11 cellular contexts compared by ENCODE assay signal in the genomic region with DNA sequence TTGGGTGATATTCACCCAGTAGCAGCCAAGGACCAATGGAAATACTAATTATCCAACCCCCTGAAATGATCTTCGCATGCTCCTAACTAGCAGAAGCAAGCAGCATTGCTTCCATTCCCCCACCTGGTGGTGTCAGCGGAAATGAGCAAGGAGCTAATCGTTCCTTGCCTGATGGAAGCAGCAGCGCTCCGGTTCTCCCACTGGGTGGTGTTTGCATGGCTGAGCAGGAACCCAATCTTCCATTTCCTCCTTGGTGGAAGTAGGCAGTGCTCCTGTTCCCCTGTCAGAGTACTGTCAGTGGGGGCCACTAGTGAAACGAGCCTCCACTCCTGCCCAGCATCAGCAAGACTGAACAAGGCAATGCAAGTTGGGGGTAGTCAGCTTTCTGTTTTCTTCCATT.
DNase-seq lines count a peak whose midpoint lies in the region; ATAC-seq and TF ChIP-seq lines count a peak whose summit lies in the region.
"Had no signal": no experiment of that assay in that cellular context is flagged by ENCODE, and none has a peak within 500 bp of the region (broad histone marks: within the 10 kb centered on the region; RNA-seq: fewer than 3 reads in every experiment).

No MANE protein-coding gene starts in this region.

- ATAC-seq in GM18505 (IDR thresholded peaks at IDR 0.05; ENCODE audit: unreplicated experiment) (no peak), GM19397 (IDR thresholded peaks at IDR 0.05; ENCODE audit: unreplicated experiment) (no peak)

- H3K36me3 ChIP-seq in H7 (replicated peaks; ENCODE audit: control insufficient read depth, insufficient read depth, low read length) (no peaks in the 10 kb centered on the region), kidney epithelial cell (ENCODE audit: control insufficient read depth, insufficient read depth, low read length) (no peaks in the 10 kb centered on the region)
- H3K36me3 ChIP-seq: suprapubic skin had no signal

- H3K27me3 ChIP-seq in H7 (ENCODE audit: control insufficient read depth, insufficient read depth, low read length), result no peaks in the 10 kb centered on the region
- H3K27me3 ChIP-seq in kidney epithelial cell (ENCODE audit: control insufficient read depth, insufficient read depth, low read length), result no peaks in the 10 kb centered on the region
- H3K27me3 ChIP-seq: suprapubic skin had no signal

- TF ChIP-seq CTCF in kidney epithelial cell (IDR thresholded peaks at IDR 0.05; ENCODE audit: insufficient read depth, low read length, poor library complexity, severe bottlenecking), result peak; percentile 38
- no peak for TF ChIP-seq CTCF in foreskin fibroblast (IDR thresholded peaks at IDR 0.05; ENCODE audit: low read depth, low read length)
- TF ChIP-seq CTCF in lower leg skin (IDR thresholded peaks at IDR 0.05), result no peak

- TF ChIP-seq POLR2A in GM18505 (IDR thresholded peaks at IDR 0.05; ENCODE audit: borderline replicate concordance, extremely low read depth, insufficient read depth, insufficient read length), result no peak
- no peak for TF ChIP-seq POLR2A in lower leg skin (IDR thresholded peaks at IDR 0.05)

- intact Hi-C loops in lower leg skin (cut with DNase I; ENCODE audit: low total_unique reads), result no loop called here

- DNase-seq in COR-L47 (lab: John Stamatoyannopoulos, UW) (peak; percentile 14), H7 (peak; percentile 45), RPMI8226 (peak; percentile 39), kidney epithelial cell (ENCODE audit: low read depth) (no peak), foreskin fibroblast (no peak), lower leg skin (ENCODE audit: low spot score in 2 of 2) (no peak)
- DNase-seq: activated B cell treated with CpG ODN at 0.5 μM for 24 hours, DMS79 had no signal

- 62 to 68% methylated on average over 6 of the region's 6 CpGs for WGBS in lower leg skin, 2 donors

- H3K4me3 ChIP-seq in H7 (ENCODE audit: insufficient read depth, low read depth, low read length) (no peak overlapping the region), kidney epithelial cell (ENCODE audit: low read depth, low read length) (no peak overlapping the region), foreskin fibroblast (ENCODE audit: low read depth in 1 of 2, low read length in 2 of 2) (no peak overlapping the region), lower leg skin (ENCODE audit: low read depth, poor library complexity, severe bottlenecking) (no peak overlapping the region)
- H3K4me3 ChIP-seq: suprapubic skin had no signal

Comparison
In these comparisons a context has a peak if more than half of its experiments do, and no peak if none do; other contexts are left out.
1. DNase-seq: peak in COR-L47 (single experiment), H7 (single experiment) and RPMI8226 (single experiment); none in kidney epithelial cell (single experiment), foreskin fibroblast (0 of 2) and lower leg skin (0 of 2).